8 cellular contexts compared by ENCODE assay signal in genomic region chr2:38581193-38582147, GRCh38. TPM values are rescaled to one million over a fixed set of nuclear protein-coding genes. Genes with fewer than 3 reads are reported as not detected.
DNase-seq lines count a peak whose midpoint lies in the region; ATAC-seq and TF ChIP-seq lines count a peak whose summit lies in the region.

No MANE protein-coding gene starts in this region.

- no peak overlapping the region for H3K4me3 Mint-ChIP-seq in endothelial cell (ENCODE audit: unreplicated experiment)

- ATAC-seq in GM21619 (IDR thresholded peaks at IDR 0.05; ENCODE audit: unreplicated experiment) = peak; percentile 69

- peak; percentile 85 for TF ChIP-seq CTCF in endothelial cell (IDR thresholded peaks at IDR 0.05; ENCODE audit: unreplicated experiment)

- peaks cover 3% of the 10 kb centered on the region for H3K36me3 Mint-ChIP-seq in endothelial cell (ENCODE audit: low read depth, unreplicated experiment)

- DNase-seq in CMK (ENCODE audit: low read depth) (peak; percentile 45), NCI-H2081 treated with DMSO at 0.1 percent for 48 hours (lab: John Stamatoyannopoulos, UW) (peak; percentile 38), UCSD-AML1 (lab: John Stamatoyannopoulos, UW; ENCODE audit: unreplicated experiment) (peak; percentile 15), endothelial cell (ENCODE audit: low spot score) (no peak), middle frontal gyrus (ENCODE audit: extremely low spot score, low spot score) (peak; percentile 72), NK-92 (lab: John Stamatoyannopoulos, UW; ENCODE audit: unreplicated experiment) (no peak), GOT3 (lab: John Stamatoyannopoulos, UW) (no peak)

- no peaks in the 10 kb centered on the region for H3K27me3 Mint-ChIP-seq in endothelial cell (ENCODE audit: unreplicated experiment)

- H3K27ac Mint-ChIP-seq in endothelial cell (ENCODE audit: unreplicated experiment) = no peak overlapping the region

- H3K4me1 Mint-ChIP-seq in endothelial cell (ENCODE audit: unreplicated experiment) = peaks cover 4% of the 10 kb centered on the region

- no peaks in the 10 kb centered on the region for H3K9me3 Mint-ChIP-seq in endothelial cell (ENCODE audit: unreplicated experiment)

RNA-seq across cellular contexts. Expression of gene HNRNPLL, which starts 21.3 kb away (rescaled TPM):
- total RNA-seq in endothelial cell (ENCODE audit: unreplicated experiment) = 57.1 TPM

Comparison
In these comparisons a context has a peak if more than half of its experiments do, and no peak if none do; other contexts are left out.
1. DNase-seq: peak in CMK (single experiment), NCI-H2081 treated with DMSO at 0.1 percent for 48 hours (single experiment), UCSD-AML1 (single experiment) and middle frontal gyrus (single experiment); none in endothelial cell (single experiment), NK-92 (single experiment) and GOT3 (single experiment).